1 cellular context compared by ENCODE assay signal in genomic region chr3:107522510-107523360, GRCh38.
TF ChIP-seq lines count a peak whose summit lies in the region.

TSS of gene BBX (plus strand) at chr3:107522962. CDS start at chr3:107710461, 187,499 bp downstream.

TF ChIP-seq in HepG2, 621 proteins besides CTCF, POLR2A, EP300 and RAD21 (continued from another document and continues in another):
- no peak for TF ChIP-seq ZBTB10 (CRISPR knock-in tag; IDR thresholded peaks at IDR 0.05; ENCODE audit: borderline replicate concordance)
- TF ChIP-seq ZGPAT (CRISPR knock-in tag; IDR thresholded peaks at IDR 0.05): peak; percentile 68; the same call in 1 of the 2 replicates
- TF ChIP-seq ZIK1 (CRISPR knock-in tag; IDR thresholded peaks at IDR 0.05; ENCODE audit: borderline replicate concordance, low read depth): no peak
- TF ChIP-seq KLF11 (CRISPR knock-in tag; IDR thresholded peaks at IDR 0.05): no peak
- TF ChIP-seq ZNF343 (CRISPR knock-in tag; IDR thresholded peaks at IDR 0.05): 0 out of 2 replicates have a peak, but pooled peaks have one; percentile 65
- TF ChIP-seq CC2D1A (CRISPR knock-in tag; IDR thresholded peaks at IDR 0.05): no peak
- peak; percentile 16 for TF ChIP-seq PATZ1 (CRISPR knock-in tag; IDR thresholded peaks at IDR 0.05)
- TF ChIP-seq ZNF609 (CRISPR knock-in tag; IDR thresholded peaks at IDR 0.05; ENCODE audit: borderline replicate concordance): no peak
- no peak for TF ChIP-seq ZNF775 (CRISPR knock-in tag; IDR thresholded peaks at IDR 0.05; ENCODE audit: borderline replicate concordance)
- no peak for TF ChIP-seq GZF1 (CRISPR knock-in tag; IDR thresholded peaks at IDR 0.05)
- TF ChIP-seq LBX2 (CRISPR knock-in tag; IDR thresholded peaks at IDR 0.05; ENCODE audit: borderline replicate concordance): no peak
- no peak for TF ChIP-seq ZBED4 (CRISPR knock-in tag; IDR thresholded peaks at IDR 0.05; ENCODE audit: borderline replicate concordance)
- no peak for TF ChIP-seq TBL1XR1 (IDR thresholded peaks at IDR 0.05; ENCODE audit: borderline replicate concordance, low read length, partially characterized antibody)
- TF ChIP-seq ZNF547 (CRISPR knock-in tag; IDR thresholded peaks at IDR 0.05): no peak
- no peak for TF ChIP-seq ZNF281 (CRISPR knock-in tag; IDR thresholded peaks at IDR 0.05; ENCODE audit: borderline replicate concordance)
- peak; percentile 88 for TF ChIP-seq ASH2L (IDR thresholded peaks at IDR 0.05; ENCODE audit: insufficient read length, low read depth, low read length)
- TF ChIP-seq KLF6 (CRISPR knock-in tag; IDR thresholded peaks at IDR 0.05): peak; percentile 52; the same call in 1 of the 2 replicates
- no peak for TF ChIP-seq ZMAT5 (CRISPR knock-in tag; IDR thresholded peaks at IDR 0.05; ENCODE audit: borderline replicate concordance, low read depth)
- no peak for TF ChIP-seq HMGA1 (CRISPR knock-in tag; conservative IDR thresholded peaks at IDR 0.05)
- TF ChIP-seq NR2F2 (IDR thresholded peaks at IDR 0.05; ENCODE audit: borderline replicate concordance, low read depth): no peak
- TF ChIP-seq ZNF101 (CRISPR knock-in tag; IDR thresholded peaks at IDR 0.05; ENCODE audit: borderline replicate concordance, low read depth): no peak
- peak; percentile 78 for TF ChIP-seq HNRNPLL (IDR thresholded peaks at IDR 0.05; ENCODE audit: low read depth, low read length, poor library complexity, severe bottlenecking)
- no peak for TF ChIP-seq HNRNPUL1 (IDR thresholded peaks at IDR 0.05; ENCODE audit: low read depth, low read length)
- no peak for TF ChIP-seq HOXA9 (CRISPR knock-in tag; IDR thresholded peaks at IDR 0.05; ENCODE audit: borderline replicate concordance)
- TF ChIP-seq CCAR2 (optimal IDR thresholded peaks at IDR 0.05; ENCODE audit: low read depth, low read length): no peak
- no peak for TF ChIP-seq MLLT10 (CRISPR knock-in tag; IDR thresholded peaks at IDR 0.05)
- no peak for TF ChIP-seq PRPF4 (IDR thresholded peaks at IDR 0.05; ENCODE audit: low read depth, low read length, poor library complexity, severe bottlenecking)
